ENCODE assay signal across 8 cellular contexts in genomic region chr2:229270551-229271410, GRCh38. TPM values are rescaled to one million over a fixed set of nuclear protein-coding genes. Genes with fewer than 3 reads are reported as not detected.
DNase-seq lines count a peak whose midpoint lies in the region; ATAC-seq and TF ChIP-seq lines count a peak whose summit lies in the region.

A gene with protein sequence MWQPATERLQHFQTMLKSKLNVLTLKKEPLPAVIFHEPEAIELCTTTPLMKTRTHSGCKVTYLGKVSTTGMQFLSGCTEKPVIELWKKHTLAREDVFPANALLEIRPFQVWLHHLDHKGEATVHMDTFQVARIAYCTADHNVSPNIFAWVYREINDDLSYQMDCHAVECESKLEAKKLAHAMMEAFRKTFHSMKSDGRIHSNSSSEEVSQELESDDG (minus strand): TSS chr2:229271287. CDS start chr2:229271043, 244 bp downstream.

- H3K27me3 ChIP-seq in left ventricle myocardium inferior (ENCODE audit: low read depth) (peaks cover 23% of the 10 kb centered on the region), psoas muscle (ENCODE audit: insufficient read depth in 3 of 3, low read length in 2 of 3) (peaks cover 0 to 5% (median 0%) of the 10 kb centered on the region in 3 donors)

- no peaks in the 10 kb centered on the region for H3K9me3 ChIP-seq in left ventricle myocardium inferior (replicated peaks)
- no peaks in the 10 kb centered on the region for H3K9me3 ChIP-seq in psoas muscle

- H3K4me1 ChIP-seq in left ventricle myocardium inferior (peaks cover 13% of the 10 kb centered on the region), psoas muscle (no peaks in the 10 kb centered on the region)

- peak within 1 kb of the TSS; percentile 84 for H3K27ac ChIP-seq in left ventricle myocardium inferior (replicated peaks)
- H3K27ac ChIP-seq in psoas muscle, result no peak within 1 kb of the TSS

- TF ChIP-seq CTCF in left ventricle myocardium inferior (IDR thresholded peaks at IDR 0.05; ENCODE audit: borderline replicate concordance) (no peak), psoas muscle (IDR thresholded peaks at IDR 0.05) (no peak)

- H3K4me3 ChIP-seq in left ventricle myocardium inferior, result peak within 1 kb of the TSS; percentile 79
- peak within 1 kb of the TSS; percentile 61 for H3K4me3 ChIP-seq in psoas muscle

- H3K36me3 ChIP-seq in left ventricle myocardium inferior, result no peaks in the 10 kb centered on the region
- no peaks in the 10 kb centered on the region for H3K36me3 ChIP-seq in psoas muscle (ENCODE audit: insufficient read depth in 1 of 2, low read depth in 1 of 2)

- ATAC-seq in SK-N-SH treated with all-trans-retinoic acid at 6 μM for 48 hours (peak; percentile 61), psoas muscle (peak in 3 of 4 donors; percentile 70 to 76 (median 75)), GM21786 (IDR thresholded peaks at IDR 0.05; ENCODE audit: unreplicated experiment) (no peak), HG03139 (IDR thresholded peaks at IDR 0.05; ENCODE audit: unreplicated experiment) (no peak)

- WGBS in psoas muscle, 3 donors, result 2 to 5% (median 3%) methylated on average over 34 to 68 of the region's 68 CpGs

- DNase-seq in HK-2 (ENCODE audit: unreplicated experiment) (peak; percentile 17), left ventricle myocardium inferior (peak; percentile 47), psoas muscle (peak; percentile 54 to 60), GDM1 (lab: John Stamatoyannopoulos, UW) (no peak)
- DNase-seq in activated naive CD4-positive, alpha-beta T cell treated with anti-CD3 and anti-CD28 coated beads, Interleukin-2, amount 50 U/mL, for 16 hours, result no peak

- intact Hi-C loops in left ventricle myocardium inferior (cut with micrococcal nuclease), result loop anchor here (10.0 kb wide), 1 partner anchor 566 kb away; no protein-coding TSS in a partner anchor
- intact Hi-C loops in psoas muscle (cut with DNase I), result loop anchor here (5.0 to 10.0 kb wide), 2 partner anchors 136 to 1378 kb away; no protein-coding TSS in a partner anchor

TF ChIP-seq in SK-N-SH treated with all-trans-retinoic acid at 6 μM for 48 hours, 23 proteins besides CTCF, POLR2A, EP300 and RAD21:
- TF ChIP-seq, protein P1, sequence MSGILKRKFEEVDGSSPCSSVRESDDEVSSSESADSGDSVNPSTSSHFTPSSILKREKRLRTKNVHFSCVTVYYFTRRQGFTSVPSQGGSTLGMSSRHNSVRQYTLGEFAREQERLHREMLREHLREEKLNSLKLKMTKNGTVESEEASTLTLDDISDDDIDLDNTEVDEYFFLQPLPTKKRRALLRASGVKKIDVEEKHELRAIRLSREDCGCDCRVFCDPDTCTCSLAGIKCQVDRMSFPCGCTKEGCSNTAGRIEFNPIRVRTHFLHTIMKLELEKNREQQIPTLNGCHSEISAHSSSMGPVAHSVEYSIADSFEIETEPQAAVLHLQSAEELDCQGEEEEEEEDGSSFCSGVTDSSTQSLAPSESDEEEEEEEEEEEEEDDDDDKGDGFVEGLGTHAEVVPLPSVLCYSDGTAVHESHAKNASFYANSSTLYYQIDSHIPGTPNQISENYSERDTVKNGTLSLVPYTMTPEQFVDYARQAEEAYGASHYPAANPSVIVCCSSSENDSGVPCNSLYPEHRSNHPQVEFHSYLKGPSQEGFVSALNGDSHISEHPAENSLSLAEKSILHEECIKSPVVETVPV (CRISPR knock-in tag; IDR thresholded peaks at IDR 0.05), result no peak
- TF ChIP-seq ARNTL (CRISPR knock-in tag; IDR thresholded peaks at IDR 0.05; ENCODE audit: borderline replicate concordance, low read depth), result no peak
- TF ChIP-seq RARB (CRISPR knock-in tag; IDR thresholded peaks at IDR 0.05), result no peak
- TF ChIP-seq TCF4 (CRISPR knock-in tag; IDR thresholded peaks at IDR 0.05; ENCODE audit: borderline replicate concordance), result no peak
- TF ChIP-seq OSR1 (CRISPR knock-in tag; IDR thresholded peaks at IDR 0.05), result no peak
- no peak for TF ChIP-seq ZNF70 (CRISPR knock-in tag; IDR thresholded peaks at IDR 0.05)
- TF ChIP-seq, protein P2, sequence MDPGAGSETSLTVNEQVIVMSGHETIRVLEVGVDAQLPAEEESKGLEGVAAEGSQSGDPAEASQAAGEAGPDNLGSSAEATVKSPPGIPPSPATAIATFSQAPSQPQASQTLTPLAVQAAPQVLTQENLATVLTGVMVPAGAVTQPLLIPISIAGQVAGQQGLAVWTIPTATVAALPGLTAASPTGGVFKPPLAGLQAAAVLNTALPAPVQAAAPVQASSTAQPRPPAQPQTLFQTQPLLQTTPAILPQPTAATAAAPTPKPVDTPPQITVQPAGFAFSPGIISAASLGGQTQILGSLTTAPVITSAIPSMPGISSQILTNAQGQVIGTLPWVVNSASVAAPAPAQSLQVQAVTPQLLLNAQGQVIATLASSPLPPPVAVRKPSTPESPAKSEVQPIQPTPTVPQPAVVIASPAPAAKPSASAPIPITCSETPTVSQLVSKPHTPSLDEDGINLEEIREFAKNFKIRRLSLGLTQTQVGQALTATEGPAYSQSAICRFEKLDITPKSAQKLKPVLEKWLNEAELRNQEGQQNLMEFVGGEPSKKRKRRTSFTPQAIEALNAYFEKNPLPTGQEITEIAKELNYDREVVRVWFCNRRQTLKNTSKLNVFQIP (CRISPR knock-in tag; IDR thresholded peaks at IDR 0.05; ENCODE audit: borderline replicate concordance, low read depth), result no peak
- TF ChIP-seq GLIS3 (CRISPR knock-in tag; IDR thresholded peaks at IDR 0.05), result no peak
- TF ChIP-seq SNAI2 (CRISPR knock-in tag; IDR thresholded peaks at IDR 0.05), result no peak
- TF ChIP-seq PPARA (CRISPR knock-in tag; IDR thresholded peaks at IDR 0.05; ENCODE audit: borderline replicate concordance), result no peak
- TF ChIP-seq ZNF8 (CRISPR knock-in tag; IDR thresholded peaks at IDR 0.05), result no peak
- TF ChIP-seq CSDC2 (CRISPR knock-in tag; IDR thresholded peaks at IDR 0.05), result no peak
- TF ChIP-seq ZC3H10 (CRISPR knock-in tag; IDR thresholded peaks at IDR 0.05), result no peak
- TF ChIP-seq, protein P3, sequence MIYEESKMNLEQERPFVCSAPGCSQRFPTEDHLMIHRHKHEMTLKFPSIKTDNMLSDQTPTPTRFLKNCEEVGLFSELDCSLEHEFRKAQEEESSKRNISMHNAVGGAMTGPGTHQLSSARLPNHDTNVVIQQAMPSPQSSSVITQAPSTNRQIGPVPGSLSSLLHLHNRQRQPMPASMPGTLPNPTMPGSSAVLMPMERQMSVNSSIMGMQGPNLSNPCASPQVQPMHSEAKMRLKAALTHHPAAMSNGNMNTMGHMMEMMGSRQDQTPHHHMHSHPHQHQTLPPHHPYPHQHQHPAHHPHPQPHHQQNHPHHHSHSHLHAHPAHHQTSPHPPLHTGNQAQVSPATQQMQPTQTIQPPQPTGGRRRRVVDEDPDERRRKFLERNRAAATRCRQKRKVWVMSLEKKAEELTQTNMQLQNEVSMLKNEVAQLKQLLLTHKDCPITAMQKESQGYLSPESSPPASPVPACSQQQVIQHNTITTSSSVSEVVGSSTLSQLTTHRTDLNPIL (CRISPR knock-in tag; IDR thresholded peaks at IDR 0.05; ENCODE audit: low read depth), result no peak
- no peak for TF ChIP-seq TSHZ2 (CRISPR knock-in tag; IDR thresholded peaks at IDR 0.05)
- no peak for TF ChIP-seq ZFP30 (CRISPR knock-in tag; IDR thresholded peaks at IDR 0.05)

RNA-seq across cellular contexts. Expression of the gene that starts here (rescaled TPM):
- total RNA-seq in left ventricle myocardium inferior (7.8 TPM), psoas muscle (10 to 100 TPM in 1 of 4 donors, 1 to 10 TPM in 3; 4.3 to 10.6 (median 8.2) TPM)
- 1 to 10 TPM; 4.7 to 7.9 (median 5.2) TPM for polyA plus RNA-seq in psoas muscle

Comparison
In these comparisons a context has a peak if more than half of its experiments do, and no peak if none do; other contexts are left out.
1. DNase-seq: peak in HK-2 (single experiment), left ventricle myocardium inferior (single experiment) and psoas muscle (2 of 2); none in GDM1 (single experiment) and activated naive CD4-positive, alpha-beta T cell treated with anti-CD3 and anti-CD28 coated beads, Interleukin-2, amount 50 U/mL, for 16 hours (single experiment).
2. ATAC-seq: peak in SK-N-SH treated with all-trans-retinoic acid at 6 μM for 48 hours (single experiment) and psoas muscle (3 of 4); none in GM21786 (single experiment) and HG03139 (single experiment).